1 cellular context compared by ENCODE assay signal in the genomic region with DNA sequence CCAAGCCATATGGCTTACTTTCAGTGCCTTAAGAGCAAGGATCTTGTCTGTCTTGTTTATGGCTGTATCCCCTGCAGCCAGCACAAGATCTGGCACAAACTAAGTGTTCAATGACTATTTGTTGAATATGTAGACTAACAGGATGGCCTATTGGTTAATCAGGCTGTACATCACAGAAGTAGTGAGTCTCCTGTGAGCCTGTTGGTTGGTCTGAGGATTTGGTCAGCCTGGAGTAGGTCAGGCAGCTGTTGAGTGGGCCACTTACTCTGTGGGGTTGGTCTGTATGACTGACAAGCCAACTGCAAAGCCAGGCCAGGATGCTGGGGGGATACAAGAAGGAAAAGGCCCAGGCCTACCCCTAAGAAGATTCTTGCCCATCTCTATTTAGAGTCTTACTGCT.
TF ChIP-seq lines count a peak whose summit lies in the region.

No MANE protein-coding gene starts in this region.

TF ChIP-seq in IMR-90, 13 proteins besides CTCF, POLR2A, EP300 and RAD21:
- no peak for TF ChIP-seq RCOR1 (IDR thresholded peaks at IDR 0.05; ENCODE audit: insufficient replicate concordance, low read length)
- TF ChIP-seq MXI1 (IDR thresholded peaks at IDR 0.05; ENCODE audit: borderline replicate concordance, low read depth, low read length): no peak
